In genomic region chr22:32926600-32926999, GRCh38 we compare ENCODE assay signal across 8 cellular contexts.
DNase-seq lines count a peak whose midpoint lies in the region; ATAC-seq and TF ChIP-seq lines count a peak whose summit lies in the region.

No MANE protein-coding gene starts in this region.

- no peaks in the 10 kb centered on the region for H3K27me3 ChIP-seq in Peyer's patch
- H3K27me3 ChIP-seq in stomach, result no peaks in the 10 kb centered on the region

- H3K9me3 ChIP-seq in Peyer's patch (no peaks in the 10 kb centered on the region), stomach (no peaks in the 10 kb centered on the region)

- ATAC-seq in HG03139 (IDR thresholded peaks at IDR 0.05; ENCODE audit: unreplicated experiment), result no peak

- TF ChIP-seq POLR2A in Peyer's patch (IDR thresholded peaks at IDR 0.05) (no peak), stomach (IDR thresholded peaks at IDR 0.05) (no peak)

- H3K36me3 ChIP-seq in Peyer's patch (no peaks in the 10 kb centered on the region), stomach (no peaks in the 10 kb centered on the region)

- no peak overlapping the region for H3K27ac ChIP-seq in Peyer's patch
- no peak overlapping the region for H3K27ac ChIP-seq in stomach

- TF ChIP-seq EP300 in stomach (IDR thresholded peaks at IDR 0.05), result no peak

- H3K4me1 ChIP-seq in Peyer's patch, result no peaks in the 10 kb centered on the region
- no peaks in the 10 kb centered on the region for H3K4me1 ChIP-seq in stomach

- intact Hi-C loops in stomach (cut with DNase I; ENCODE audit: low total_unique reads), result no loop called here

- H3K4me3 ChIP-seq in Peyer's patch (no peak overlapping the region), stomach (no peak overlapping the region)

- TF ChIP-seq CTCF in Peyer's patch (IDR thresholded peaks at IDR 0.05) (peak in 4 of 6 experiments; percentile 35 to 72 (median 66)), stomach (IDR thresholded peaks at IDR 0.05) (peak in 5 of 7 experiments; percentile 10 to 51 (median 28))

- peak; percentile 0 for DNase-seq in SKM-1 treated with dmso at 0.1 percent for 144 hours (lab: John Stamatoyannopoulos, UW; ENCODE audit: unreplicated experiment)
- DNase-seq in SKM-1 (lab: John Stamatoyannopoulos, UW; ENCODE audit: unreplicated experiment), result no peak
- DNase-seq in Peyer's patch, result peak in 1 of 3 donors; percentile 66
- DNase-seq in fibroblast of peridontal ligament (ENCODE audit: extremely low read depth), result peak; percentile 35
- no peak for DNase-seq in stomach
- DNase-seq in LoVo (ENCODE audit: low spot score), result no peak
- DNase-seq in islet precursor cell, result no peak

- WGBS in stomach, 5 donors, result 5 to 42% (median 21%) methylated on average over 1 of the region's 1 CpG

Comparison
In these comparisons a context has a peak if more than half of its experiments do, and no peak if none do; other contexts are left out.
1. DNase-seq: peak in SKM-1 treated with dmso at 0.1 percent for 144 hours (single experiment) and fibroblast of peridontal ligament (single experiment); none in SKM-1 (single experiment), stomach (single experiment), LoVo (single experiment) and islet precursor cell (single experiment).